In genomic region chr16:57384248-57385070, GRCh38 we compare ENCODE assay signal across 1 cellular context.
A peak's percentile ranks its signal among the peaks of the same experiment; 100 is the strongest.
TF ChIP-seq lines count a peak whose summit lies in the region.

No MANE protein-coding gene starts in this region.

TF ChIP-seq in HepG2, 621 proteins besides CTCF, POLR2A, EP300 and RAD21 (continues in another document):
- TF ChIP-seq BRD4 (CRISPR knock-in tag; IDR thresholded peaks at IDR 0.05) (no peak), ZFP36L2 (CRISPR knock-in tag; IDR thresholded peaks at IDR 0.05) (no peak), ETS1 (CRISPR knock-in tag; IDR thresholded peaks at IDR 0.05) (no peak), SOX6 (IDR thresholded peaks at IDR 0.05) (no peak), SOX6 (CRISPR knock-in tag; IDR thresholded peaks at IDR 0.05) (peak; percentile 54; the same call in 1 of the 2 replicates), NR2C2 (CRISPR knock-in tag; IDR thresholded peaks at IDR 0.05; ENCODE audit: borderline replicate concordance) (no peak; the same call in 1 of the 2 replicates), AKNA (CRISPR knock-in tag; IDR thresholded peaks at IDR 0.05; ENCODE audit: borderline replicate concordance) (no peak), CREB1 (IDR thresholded peaks at IDR 0.05) (no peak), CREB1 (CRISPR knock-in tag; IDR thresholded peaks at IDR 0.05) (no peak; the same call in 1 of the 2 replicates), IKZF5 (CRISPR knock-in tag; IDR thresholded peaks at IDR 0.05) (no peak), KDM4B (CRISPR knock-in tag; IDR thresholded peaks at IDR 0.05) (0 out of 2 replicates have a peak, but pooled peaks have one; percentile 19), SKIL (CRISPR knock-in tag; IDR thresholded peaks at IDR 0.05; ENCODE audit: borderline replicate concordance) (no peak), ZNF556 (CRISPR knock-in tag; IDR thresholded peaks at IDR 0.05; ENCODE audit: borderline replicate concordance) (no peak), CEBPG (CRISPR knock-in tag; IDR thresholded peaks at IDR 0.05) (no peak), ARHGAP35 (CRISPR knock-in tag; IDR thresholded peaks at IDR 0.05; ENCODE audit: borderline replicate concordance) (no peak), ZNF772 (CRISPR knock-in tag; IDR thresholded peaks at IDR 0.05) (no peak), ZFP62 (CRISPR knock-in tag; IDR thresholded peaks at IDR 0.05) (no peak), SMYD3 (CRISPR knock-in tag; IDR thresholded peaks at IDR 0.05) (no peak), ZBTB7B (CRISPR knock-in tag; IDR thresholded peaks at IDR 0.05) (peak; percentile 47; the same call in 1 of the 2 replicates), CEBPZ (IDR thresholded peaks at IDR 0.05; ENCODE audit: low read length) (no peak), MBNL3 (CRISPR knock-in tag; conservative IDR thresholded peaks at IDR 0.05) (no peak), PBX2 (CRISPR knock-in tag; IDR thresholded peaks at IDR 0.05) (no peak), ZNF557 (CRISPR knock-in tag; IDR thresholded peaks at IDR 0.05) (no peak), ZFX (CRISPR knock-in tag; IDR thresholded peaks at IDR 0.05; ENCODE audit: low read depth) (peak; percentile 38), MEIS1 (CRISPR knock-in tag; IDR thresholded peaks at IDR 0.05; ENCODE audit: borderline replicate concordance) (no peak), NR2F2 (IDR thresholded peaks at IDR 0.05; ENCODE audit: borderline replicate concordance, low read depth) (peak; percentile 37; the same call in 1 of the 2 replicates), JUNB (CRISPR knock-in tag; IDR thresholded peaks at IDR 0.05; ENCODE audit: borderline replicate concordance) (peak; percentile 46; the same call in 1 of the 2 replicates), FIP1L1 (IDR thresholded peaks at IDR 0.05; ENCODE audit: borderline replicate concordance, insufficient read depth, low read depth, low read length) (peak; percentile 79; the same call in 1 of the 2 replicates), ZNF615 (CRISPR knock-in tag; IDR thresholded peaks at IDR 0.05; ENCODE audit: borderline replicate concordance) (peak; percentile 83; the same call in 1 of the 2 replicates), XRCC5 (optimal IDR thresholded peaks at IDR 0.05; ENCODE audit: low read length) (peak; percentile 42), ZNF274 (CRISPR knock-in tag; IDR thresholded peaks at IDR 0.05) (peak; percentile 35; the same call in 1 of the 2 replicates), ZNF564 (CRISPR knock-in tag; IDR thresholded peaks at IDR 0.05) (no peak), ZNF383 (CRISPR knock-in tag; IDR thresholded peaks at IDR 0.05; ENCODE audit: borderline replicate concordance) (0 out of 2 replicates have a peak, but pooled peaks have one; percentile 43), CSRNP2 (CRISPR knock-in tag; conservative IDR thresholded peaks at IDR 0.05; ENCODE audit: low read depth) (no peak), ZNF546 (CRISPR knock-in tag; conservative IDR thresholded peaks at IDR 0.05) (no peak), TARDBP (CRISPR knock-in tag; IDR thresholded peaks at IDR 0.05) (no peak), ZBTB3 (CRISPR knock-in tag; IDR thresholded peaks at IDR 0.05; ENCODE audit: borderline replicate concordance, low read depth) (peak; percentile 74; the same call in 1 of the 2 replicates), MATR3 (CRISPR knock-in tag; IDR thresholded peaks at IDR 0.05) (no peak), NKX3-1 (CRISPR knock-in tag; IDR thresholded peaks at IDR 0.05) (no peak), ZFP36 (IDR thresholded peaks at IDR 0.05; ENCODE audit: borderline replicate concordance, low read depth, low read length, partially characterized antibody) (no peak), ZNF235 (CRISPR knock-in tag; IDR thresholded peaks at IDR 0.05; ENCODE audit: borderline replicate concordance) (peak; percentile 87), ZUFSP (CRISPR knock-in tag; IDR thresholded peaks at IDR 0.05; ENCODE audit: borderline replicate concordance) (no peak), BRCA1 (CRISPR knock-in tag; IDR thresholded peaks at IDR 0.05) (no peak), ONECUT2 (CRISPR knock-in tag; IDR thresholded peaks at IDR 0.05) (no peak), THAP8 (CRISPR knock-in tag; IDR thresholded peaks at IDR 0.05; ENCODE audit: borderline replicate concordance) (no peak), ZNF792 (CRISPR knock-in tag; IDR thresholded peaks at IDR 0.05) (0 out of 2 replicates have a peak, but pooled peaks have one; percentile 37), ZFP1 (CRISPR knock-in tag; IDR thresholded peaks at IDR 0.05) (no peak), SMAD9 (CRISPR knock-in tag; IDR thresholded peaks at IDR 0.05) (0 out of 2 replicates have a peak, but pooled peaks have one; percentile 19), ZNF607 (CRISPR knock-in tag; IDR thresholded peaks at IDR 0.05; ENCODE audit: borderline replicate concordance) (no peak), ZSCAN9 (CRISPR knock-in tag; IDR thresholded peaks at IDR 0.05; ENCODE audit: borderline replicate concordance) (no peak), AKAP8 (CRISPR knock-in tag; IDR thresholded peaks at IDR 0.05) (peak; percentile 97), SETDB1 (CRISPR knock-in tag; IDR thresholded peaks at IDR 0.05; ENCODE audit: borderline replicate concordance) (no peak)
